11 cellular contexts compared by ENCODE assay signal in the genomic region with DNA sequence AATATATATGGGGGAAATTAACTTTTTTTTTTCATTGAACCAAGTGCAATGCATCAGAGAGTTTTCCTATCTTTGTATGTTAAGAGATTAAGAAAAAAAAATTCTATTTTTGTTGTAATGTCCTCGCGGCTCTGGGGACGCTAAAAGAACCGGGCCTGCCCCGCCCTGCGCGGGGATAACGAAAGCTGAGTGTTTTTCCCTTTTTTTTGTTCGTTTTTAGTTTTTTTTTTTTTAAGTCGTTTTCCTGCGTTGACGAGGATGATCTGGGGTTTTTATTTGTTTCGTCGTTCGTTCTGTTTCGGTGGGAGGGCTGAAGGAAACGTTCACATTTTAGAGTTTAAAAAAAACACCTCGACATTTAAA. TPM values are rescaled to one million over a fixed set of nuclear protein-coding genes. Genes with fewer than 3 reads are reported as not detected.
DNase-seq lines count a peak whose midpoint lies in the region; ATAC-seq and TF ChIP-seq lines count a peak whose summit lies in the region.
"Had no signal": no experiment of that assay in that cellular context is flagged by ENCODE, and none has a peak within 500 bp of the region (broad histone marks: within the 10 kb centered on the region; RNA-seq: fewer than 3 reads in every experiment).

No MANE protein-coding gene starts in this region.

- peak overlapping the region; percentile 84 for H3K27ac Mint-ChIP-seq in T-helper 2 cell treated with Interferon-gamma antibody and Interleukin-4, amounts not matched to agents 5 μg/mL and 100 μg/mL, for 36 hours
- H3K27ac Mint-ChIP-seq in stimulated activated effector memory CD8-positive, alpha-beta T cell treated with anti-CD3 and anti-CD28 coated beads, Interleukin-12 subunit alpha, Interleukin-12 subunit beta, amount 100 ng/mL, for 72 hours: no peak overlapping the region
- H3K27ac Mint-ChIP-seq: HFFc6 had no signal

- no peak for TF ChIP-seq CTCF in OCI-LY7 (conservative IDR thresholded peaks at IDR 0.05; ENCODE audit: low read length)

- CTCF ChIA-PET in OCI-LY7 (lab: Charles Lee; ENCODE audit: unreplicated experiment): no interaction called here

- H2AFZ ChIP-seq in OCI-LY7 (ENCODE audit: low read length): no peak overlapping the region

- H3K9me3 Mint-ChIP-seq in T-helper 2 cell treated with Interferon-gamma antibody and Interleukin-4, amounts not matched to agents 5 μg/mL and 100 μg/mL, for 36 hours: no peaks in the 10 kb centered on the region
- H3K9me3 Mint-ChIP-seq in stimulated activated effector memory CD8-positive, alpha-beta T cell treated with anti-CD3 and anti-CD28 coated beads, Interleukin-12 subunit alpha, Interleukin-12 subunit beta, amount 100 ng/mL, for 72 hours: no peaks in the 10 kb centered on the region
- H3K9me3 Mint-ChIP-seq: HFFc6 had no signal

- H3K4me3 ChIP-seq in OCI-LY7 (ENCODE audit: low read depth, low read length, poor library complexity, severe bottlenecking): no peak overlapping the region

- no peaks in the 10 kb centered on the region for H3K9me2 ChIP-seq in OCI-LY7 (ENCODE audit: insufficient read depth, low read length)

- no peaks in the 10 kb centered on the region for H4K20me1 ChIP-seq in OCI-LY7 (ENCODE audit: insufficient read depth, low read length)

- H3K4me1 Mint-ChIP-seq in T-helper 2 cell treated with Interferon-gamma antibody and Interleukin-4, amounts not matched to agents 5 μg/mL and 100 μg/mL, for 36 hours (ENCODE audit: low read depth): peaks cover 41% of the 10 kb centered on the region
- H3K4me1 Mint-ChIP-seq in stimulated activated effector memory CD8-positive, alpha-beta T cell treated with anti-CD3 and anti-CD28 coated beads, Interleukin-12 subunit alpha, Interleukin-12 subunit beta, amount 100 ng/mL, for 72 hours: peaks cover 50% of the 10 kb centered on the region

- H3K9me3 ChIP-seq in OCI-LY7 (ENCODE audit: low read length): no peaks in the 10 kb centered on the region

- peak overlapping the region; percentile 14; the same call in 1 of the 2 replicates for H3K4me2 ChIP-seq in OCI-LY7 (ENCODE audit: low read length)

- H3K36me3 ChIP-seq in OCI-LY7 (ENCODE audit: insufficient read depth, low read length): peaks cover 24% of the 10 kb centered on the region

- H3K79me2 ChIP-seq in OCI-LY7 (ENCODE audit: insufficient read depth, low read depth, low read length): peaks cover 11% of the 10 kb centered on the region

- TF ChIP-seq POLR2A in erythroblast (IDR thresholded peaks at IDR 0.05; ENCODE audit: low read length): no peak

- peaks cover 75% of the 10 kb centered on the region for H3K4me1 ChIP-seq in OCI-LY7 (ENCODE audit: insufficient read depth, low read length, poor library complexity, severe bottlenecking)

- no peak for ATAC-seq in stimulated activated effector memory CD8-positive, alpha-beta T cell treated with anti-CD3 and anti-CD28 coated beads, Interleukin-12 subunit alpha, Interleukin-12 subunit beta, amount 100 ng/mL, for 72 hours
- ATAC-seq in GM19452 (IDR thresholded peaks at IDR 0.05; ENCODE audit: unreplicated experiment): no peak
- ATAC-seq: esophagus mucosa had no signal

- no peak overlapping the region for H3K27ac ChIP-seq in OCI-LY7 (ENCODE audit: low read depth, low read length, poor library complexity, severe bottlenecking)

- H3K27me3 Mint-ChIP-seq in T-helper 2 cell treated with Interferon-gamma antibody and Interleukin-4, amounts not matched to agents 5 μg/mL and 100 μg/mL, for 36 hours (ENCODE audit: low read depth): peaks cover 26% of the 10 kb centered on the region

- H3K4me3 Mint-ChIP-seq in T-helper 2 cell treated with Interferon-gamma antibody and Interleukin-4, amounts not matched to agents 5 μg/mL and 100 μg/mL, for 36 hours: peak overlapping the region; percentile 78
- H3K4me3 Mint-ChIP-seq in stimulated activated effector memory CD8-positive, alpha-beta T cell treated with anti-CD3 and anti-CD28 coated beads, Interleukin-12 subunit alpha, Interleukin-12 subunit beta, amount 100 ng/mL, for 72 hours: peak overlapping the region; percentile 66
- H3K4me3 Mint-ChIP-seq: HFFc6 had no signal

- peaks cover 9% of the 10 kb centered on the region for H3K36me3 Mint-ChIP-seq in T-helper 2 cell treated with Interferon-gamma antibody and Interleukin-4, amounts not matched to agents 5 μg/mL and 100 μg/mL, for 36 hours (ENCODE audit: low read depth)
- peaks cover 14% of the 10 kb centered on the region for H3K36me3 Mint-ChIP-seq in stimulated activated effector memory CD8-positive, alpha-beta T cell treated with anti-CD3 and anti-CD28 coated beads, Interleukin-12 subunit alpha, Interleukin-12 subunit beta, amount 100 ng/mL, for 72 hours

- DNase-seq in T-helper 2 cell treated with Interferon-gamma antibody and Interleukin-4, amounts not matched to agents 5 μg/mL and 100 μg/mL, for 36 hours (ENCODE audit: low spot score): no peak
- DNase-seq in T-helper 2 cell (no peak), OCI-LY7 (ENCODE audit: low spot score) (no peak), erythroblast (lab: John Stamatoyannopoulos, UW) (peak; percentile 67 to 76), SKM-1 (lab: John Stamatoyannopoulos, UW; ENCODE audit: unreplicated experiment) (no peak), NCI-H1436 (lab: John Stamatoyannopoulos, UW) (no peak)
- DNase-seq in stimulated activated effector memory CD8-positive, alpha-beta T cell treated with anti-CD3 and anti-CD28 coated beads, Interleukin-12 subunit alpha, Interleukin-12 subunit beta, amount 100 ng/mL, for 72 hours (ENCODE audit: low spot score in 2 of 2): no peak
- DNase-seq: ACHN, HFFc6 had no signal

- POLR2A ChIA-PET in OCI-LY7 (lab: Charles Lee): interaction anchor here (0.6 kb wide), 1 partner anchor 53 kb away, joined by 4 read pairs; a partner anchor contains a TSS

- no TSS peak for BruUV-seq in OCI-LY7 (replicated peaks; lab: Mats Ljungman, UMichigan)

- intact Hi-C loops in OCI-LY7 (cut with micrococcal nuclease; ENCODE audit: unreplicated experiment): no loop called here

RNA-seq across cellular contexts. Expression of a gene that starts 5.7 kb away (rescaled TPM):
- 66.8 and 75.5 TPM in 2 replicates for total RNA-seq in OCI-LY7 (2014; rRNA removed; shearing (Covaris generic))
- total RNA-seq in OCI-LY7 (2022): 70.4 and 72.5 TPM in 2 replicates

RNA-seq across cellular contexts. Expression of a gene that starts 19.6 kb away (rescaled TPM):
- 39.2 and 56.8 TPM in 2 replicates for total RNA-seq in OCI-LY7 (2014; rRNA removed; shearing (Covaris generic))
- total RNA-seq in OCI-LY7 (2022): 38.2 and 50.4 TPM in 2 replicates

RNA-seq across cellular contexts. Expression of a gene that starts 21.1 kb away (rescaled TPM):
- total RNA-seq in OCI-LY7 (2014; rRNA removed; shearing (Covaris generic)): 46.5 and 56.3 TPM in 2 replicates
- total RNA-seq in OCI-LY7 (2022): 40.4 and 52.9 TPM in 2 replicates

RNA-seq across cellular contexts. Expression of a gene that starts 53.2 kb away (rescaled TPM):
- total RNA-seq in OCI-LY7 (2014; rRNA removed; shearing (Covaris generic)): 67.8 and 91.7 TPM in 2 replicates
- 41.6 and 45.4 TPM in 2 replicates for total RNA-seq in OCI-LY7 (2022)

RNA-seq across cellular contexts. Expression of a gene that starts 53.3 kb away (rescaled TPM):
- total RNA-seq in OCI-LY7 (2014; rRNA removed; shearing (Covaris generic)): 61.6 and 64.3 TPM in 2 replicates
- 79.5 and 89.0 TPM in 2 replicates for total RNA-seq in OCI-LY7 (2022)

Comparison
In these comparisons a context has a peak if more than half of its experiments do, and no peak if none do; other contexts are left out.
1. DNase-seq: peak in erythroblast (2 of 2); none in T-helper 2 cell treated with Interferon-gamma antibody and Interleukin-4, amounts not matched to agents 5 μg/mL and 100 μg/mL, for 36 hours (single experiment), T-helper 2 cell (0 of 5), OCI-LY7 (single experiment), stimulated activated effector memory CD8-positive, alpha-beta T cell treated with anti-CD3 and anti-CD28 coated beads, Interleukin-12 subunit alpha, Interleukin-12 subunit beta, amount 100 ng/mL, for 72 hours (0 of 2), SKM-1 (single experiment) and NCI-H1436 (single experiment).